28 cellular contexts compared by ENCODE assay signal in the genomic region with DNA sequence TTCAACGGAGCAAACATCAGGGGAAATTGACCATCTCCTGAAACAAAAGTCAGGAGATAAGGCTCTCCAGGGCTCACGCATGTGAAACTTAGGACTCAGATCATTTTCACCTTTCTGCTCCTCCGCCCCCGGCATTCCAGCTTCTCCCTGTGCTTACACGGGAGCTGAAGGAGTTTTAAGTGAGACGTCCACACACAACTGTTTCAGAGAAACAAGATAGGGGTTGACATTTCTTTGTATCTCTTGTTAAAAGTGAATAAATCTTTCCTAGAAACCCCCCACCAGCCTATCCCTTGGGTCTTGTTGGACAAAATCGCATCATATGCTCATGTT.
"Had no signal": no experiment of that assay in that cellular context is flagged by ENCODE, and none has a peak within 500 bp of the region (broad histone marks: within the 10 kb centered on the region; RNA-seq: fewer than 3 reads in every experiment).

No MANE protein-coding gene starts in this region.

- H3K36me3 ChIP-seq: colonic mucosa, esophagus muscularis mucosa, left lung, spleen, thoracic aorta, upper lobe of left lung had no signal

- H3K9me3 Mint-ChIP-seq: activated naive CD8-positive, alpha-beta T cell treated with anti-CD3 and anti-CD28 coated beads for 36 hours; activated T-cell treated with anti-CD3 and anti-CD28 coated beads, Interleukin-2, amount 50 U/mL, for 24 hours; activated T-helper 17 cell treated with anti-CD3 and anti-CD28 coated beads, Interleukin-2, amount 50 U/mL, for 72 hours; effector memory CD8-positive, alpha-beta T cell; naive thymus-derived CD8-positive, alpha-beta T cell had no signal

- FAIRE-seq: bronchial epithelial cell, frontal cortex, keratinocyte had no signal

- H3K27me3 Mint-ChIP-seq: activated naive CD8-positive, alpha-beta T cell treated with anti-CD3 and anti-CD28 coated beads for 36 hours had no signal

- H3K4me3 ChIP-seq: colonic mucosa, dorsolateral prefrontal cortex, esophagus muscularis mucosa, left lung, lung, spleen, thoracic aorta, upper lobe of left lung had no signal

- ATAC-seq: activated CD4-positive, CD25-positive, alpha-beta regulatory T cell treated with anti-CD3 and anti-CD28 coated beads, Interleukin-2, amount 50 U/mL, for 24 hours; activated T-helper 17 cell treated with anti-CD3 and anti-CD28 coated beads, Interleukin-2, amount 50 U/mL, for 72 hours; effector memory CD8-positive, alpha-beta T cell; left lung; naive thymus-derived CD8-positive, alpha-beta T cell had no signal

- H3K36me3 Mint-ChIP-seq: activated naive CD8-positive, alpha-beta T cell treated with anti-CD3 and anti-CD28 coated beads for 36 hours; naive thymus-derived CD8-positive, alpha-beta T cell had no signal

- H3K27me3 ChIP-seq: colonic mucosa, dorsolateral prefrontal cortex, esophagus muscularis mucosa, left lung, upper lobe of left lung had no signal

- DNase-seq: activated CD4-positive, alpha-beta T cell treated with anti-CD3 and anti-CD28 coated beads, Interleukin-2, amount 50 U/mL, for 1 hour; activated CD8-positive, alpha-beta memory T cell treated with anti-CD3 and anti-CD28 coated beads for 24 hours; activated CD8-positive, alpha-beta memory T cell treated with anti-CD3 and anti-CD28 coated beads, Interleukin-2, amount 50 U/mL, for 4 hours; activated naive CD4-positive, alpha-beta T cell; activated naive CD8-positive, alpha-beta T cell treated with anti-CD3 and anti-CD28 coated beads for 36 hours; activated T-cell treated with anti-CD3 and anti-CD28 coated beads, Interleukin-2, amount 50 U/mL, for 24 hours; amniotic stem cell; colonic mucosa; dorsolateral prefrontal cortex; effector memory CD8-positive, alpha-beta T cell; hypothalamus; left lung; naive thymus-derived CD8-positive, alpha-beta T cell; stimulated activated CD4-positive, alpha-beta T cell treated with anti-CD3 and anti-CD28 coated beads, Interleukin-4, amount 100 ng/mL, for 24 hours; stimulated activated naive CD4-positive, alpha-beta T cell treated with Interleukin-2 at 50 U/mL for 16 hours; SW 1271; T-helper 2 cell; upper lobe of left lung had no signal

- H3K4me1 ChIP-seq: colonic mucosa, left lung, spleen, upper lobe of left lung had no signal

- H3K27ac Mint-ChIP-seq: activated naive CD8-positive, alpha-beta T cell treated with anti-CD3 and anti-CD28 coated beads for 36 hours; activated T-cell treated with anti-CD3 and anti-CD28 coated beads, Interleukin-2, amount 50 U/mL, for 24 hours; activated T-helper 17 cell treated with anti-CD3 and anti-CD28 coated beads, Interleukin-2, amount 50 U/mL, for 72 hours; naive thymus-derived CD8-positive, alpha-beta T cell; progenitor cell of endocrine pancreas had no signal

- H3K9me3 ChIP-seq: colonic mucosa, esophagus muscularis mucosa, left lung, spleen, thoracic aorta, upper lobe of left lung had no signal

- H3K27ac ChIP-seq: colonic mucosa, dorsolateral prefrontal cortex, esophagus muscularis mucosa, left lung, spleen, thoracic aorta, upper lobe of left lung had no signal

- H3K4me3 Mint-ChIP-seq: activated naive CD8-positive, alpha-beta T cell treated with anti-CD3 and anti-CD28 coated beads for 36 hours; activated T-cell treated with anti-CD3 and anti-CD28 coated beads, Interleukin-2, amount 50 U/mL, for 24 hours; activated T-helper 17 cell treated with anti-CD3 and anti-CD28 coated beads, Interleukin-2, amount 50 U/mL, for 72 hours; effector memory CD8-positive, alpha-beta T cell; naive thymus-derived CD8-positive, alpha-beta T cell had no signal

- H3K4me1 Mint-ChIP-seq: activated naive CD8-positive, alpha-beta T cell treated with anti-CD3 and anti-CD28 coated beads for 36 hours; activated T-helper 17 cell treated with anti-CD3 and anti-CD28 coated beads, Interleukin-2, amount 50 U/mL, for 72 hours; naive thymus-derived CD8-positive, alpha-beta T cell had no signal
